Comparison of ENCODE assay signal across 10 cellular contexts in the genomic region with DNA sequence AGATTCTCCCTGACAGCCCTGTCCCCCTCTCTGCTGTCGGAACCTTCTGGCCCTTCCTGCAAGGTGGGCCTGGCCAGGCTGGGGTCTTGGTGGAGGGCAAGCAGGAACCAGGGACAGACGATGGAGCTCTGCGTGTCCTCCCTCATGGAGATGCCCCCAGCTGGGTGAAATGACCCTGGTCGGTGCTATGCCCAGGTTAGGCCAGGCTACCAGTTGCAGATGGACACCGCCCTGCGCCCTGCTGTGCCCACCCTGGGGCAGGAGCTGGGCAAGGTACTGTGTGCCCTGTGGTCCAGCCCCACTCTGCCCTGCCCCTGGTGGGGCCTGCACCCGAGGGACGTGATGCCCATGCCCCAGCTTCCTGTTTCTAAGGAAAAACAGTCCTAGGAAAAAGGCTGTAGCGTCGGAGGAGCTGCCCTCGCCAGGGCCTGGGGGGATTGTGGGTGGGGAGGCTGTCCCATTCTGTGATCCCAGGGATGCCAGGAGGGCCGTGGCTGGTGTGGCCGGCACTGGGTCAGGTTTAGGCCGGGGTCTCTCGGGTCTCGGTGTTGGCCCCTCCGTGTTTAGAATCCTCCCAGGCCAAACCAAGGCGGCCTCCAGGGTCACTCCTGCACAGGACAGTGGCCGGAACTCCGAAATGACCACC.
DNase-seq lines count a peak whose midpoint lies in the region; ATAC-seq and TF ChIP-seq lines count a peak whose summit lies in the region.
"Had no signal": no experiment of that assay in that cellular context is flagged by ENCODE, and none has a peak within 500 bp of the region (broad histone marks: within the 10 kb centered on the region; RNA-seq: fewer than 3 reads in every experiment).

No MANE protein-coding gene starts in this region.

- no peak for ATAC-seq in activated T-cell treated with anti-CD3 and anti-CD28 coated beads, Interleukin-2, amount 50 U/mL, for 4 hours
- no peak for ATAC-seq in lung (ENCODE audit: insufficient read depth, low FRiP score)

- no peak overlapping the region for H3K27ac Mint-ChIP-seq in type B pancreatic cell

- peak overlapping the region; percentile 7 for H3K4me3 ChIP-seq in lung

- no peaks in the 10 kb centered on the region for H3K27me3 Mint-ChIP-seq in activated T-cell treated with anti-CD3 and anti-CD28 coated beads, Interleukin-2, amount 50 U/mL, for 4 hours (ENCODE audit: low read depth)
- no peaks in the 10 kb centered on the region for H3K27me3 Mint-ChIP-seq in type B pancreatic cell

- TF ChIP-seq CTCF in lung (IDR thresholded peaks at IDR 0.05; ENCODE audit: control extremely low read depth, extremely low read depth) (no peak), type B pancreatic cell (conservative IDR thresholded peaks at IDR 0.05) (no peak)

- peaks cover 13% of the 10 kb centered on the region for H3K4me1 Mint-ChIP-seq in activated T-cell treated with anti-CD3 and anti-CD28 coated beads, Interleukin-2, amount 50 U/mL, for 4 hours (ENCODE audit: low read depth)
- no peaks in the 10 kb centered on the region for H3K4me1 Mint-ChIP-seq in type B pancreatic cell (ENCODE audit: unreplicated experiment)

- no peaks in the 10 kb centered on the region for H3K36me3 Mint-ChIP-seq in activated T-cell treated with anti-CD3 and anti-CD28 coated beads, Interleukin-2, amount 50 U/mL, for 4 hours (ENCODE audit: insufficient read depth)
- no peaks in the 10 kb centered on the region for H3K36me3 Mint-ChIP-seq in type B pancreatic cell

- DNase-seq in activated T-cell treated with anti-CD3 and anti-CD28 coated beads, Interleukin-2, amount 50 U/mL, for 4 hours = no peak
- DNase-seq in activated T-cell treated with anti-CD3 and anti-CD28 coated beads, Interleukin-2, amount 50 U/mL, for 48 hours = no peak
- DNase-seq in cerebellum (ENCODE audit: low spot score) = peak; percentile 37
- no peak for DNase-seq in lung (ENCODE audit: low spot score)
- no peak for DNase-seq in type B pancreatic cell (ENCODE audit: extremely low spot score, unreplicated experiment)
- no peak for DNase-seq in mesenteric fat pad (ENCODE audit: low spot score)
- DNase-seq in NK-92 treated with Interleukin-12 subunit alpha and Interleukin-12 subunit beta, amount 100 ng/mL, for 24 hours (lab: John Stamatoyannopoulos, UW) = no peak
- no peak for DNase-seq in SW 1271 (lab: John Stamatoyannopoulos, UW)
- DNase-seq: erythroblast had no signal

- no peaks in the 10 kb centered on the region for H3K9me3 ChIP-seq in lung (ENCODE audit: control insufficient read depth in 2 of 2, insufficient read depth in 1 of 2, low read length in 1 of 2)

- WGBS in lung, 2 donors = 48 to 49% methylated on average over 20 of the region's 20 CpGs

- H3K27ac ChIP-seq in lung (ENCODE audit: low read depth in 1 of 2, low read length in 1 of 2) = peak overlapping the region; percentile 67 to 70
- H3K27ac ChIP-seq: C4-2B had no signal

- H3K4me1 ChIP-seq in lung (ENCODE audit: control insufficient read depth in 2 of 2, insufficient read depth in 2 of 2, low read length in 2 of 2) = peaks cover 5 to 13% of the 10 kb centered on the region in 2 donors

- peak overlapping the region; percentile 35 for H3K4me3 Mint-ChIP-seq in activated T-cell treated with anti-CD3 and anti-CD28 coated beads, Interleukin-2, amount 50 U/mL, for 4 hours
- peak overlapping the region; percentile 34 for H3K4me3 Mint-ChIP-seq in type B pancreatic cell

- no peaks in the 10 kb centered on the region for H3K9me3 Mint-ChIP-seq in activated T-cell treated with anti-CD3 and anti-CD28 coated beads, Interleukin-2, amount 50 U/mL, for 4 hours
- H3K9me3 Mint-ChIP-seq in type B pancreatic cell = no peaks in the 10 kb centered on the region

- no peaks in the 10 kb centered on the region for H3K27me3 ChIP-seq in lung (ENCODE audit: control insufficient read depth, insufficient read depth)

- H3K36me3 ChIP-seq in lung (ENCODE audit: control insufficient read depth in 2 of 2, insufficient read depth in 2 of 2, low read length in 2 of 2) = peaks cover 0 to 8% of the 10 kb centered on the region in 2 donors
